ENCODE assay signal across 9 cellular contexts in genomic region chr19:1295169-1296012, GRCh38. TPM values are rescaled to one million over a fixed set of nuclear protein-coding genes. Genes with fewer than 3 reads are reported as not detected.
DNase-seq lines count a peak whose midpoint lies in the region; ATAC-seq, FAIRE-seq and TF ChIP-seq lines count a peak whose summit lies in the region.
"Had no signal": no experiment of that assay in that cellular context is flagged by ENCODE, and none has a peak within 500 bp of the region (broad histone marks: within the 10 kb centered on the region; RNA-seq: fewer than 3 reads in every experiment).

No MANE protein-coding gene starts in this region.

- POLR2A ChIA-PET in RWPE1 (lab: Yijun Ruan, JAX; ENCODE audit: low non-redundant PET) = no interaction called here

- WGBS in pancreas, 2 donors = 5 to 7% methylated on average over 68 to 82 of the region's 82 CpGs

- no peaks in the 10 kb centered on the region for H3K4me1 ChIP-seq in ES-I3 (ENCODE audit: insufficient read depth, low read length)
- H3K4me1 ChIP-seq in pancreas = no peaks in the 10 kb centered on the region

- H3K27ac ChIP-seq in RWPE1 (no peak overlapping the region), pancreas (no peak overlapping the region)
- H3K27ac ChIP-seq: tibial nerve had no signal

- ATAC-seq in pancreas (peak in 3 of 4 donors; percentile 11 to 51 (median 23)), GM18511 (IDR thresholded peaks at IDR 0.05; ENCODE audit: unreplicated experiment) (no peak)

- intact Hi-C loops in pancreas (cut with DNase I) = no loop called here

- peak overlapping the region; percentile 50; the same call in 1 of the 2 replicates for H3K9ac ChIP-seq in ES-I3 (ENCODE audit: low read depth, low read length)

- peak overlapping the region in 1 of 4 donors; percentile 25 for H3K4me3 ChIP-seq in pancreas

- TF ChIP-seq CTCF in RWPE1 (conservative IDR thresholded peaks at IDR 0.05; ENCODE audit: low read depth) = no peak
- no peak for TF ChIP-seq CTCF in pancreas (IDR thresholded peaks at IDR 0.05)

- FAIRE-seq in pancreas (lab: Jason Lieb, UNC) = no peak

- no peaks in the 10 kb centered on the region for H3K36me3 ChIP-seq in ES-I3 (ENCODE audit: insufficient read depth, low read length)
- no peaks in the 10 kb centered on the region for H3K36me3 ChIP-seq in pancreas
- H3K36me3 ChIP-seq: tibial nerve had no signal

- DNase-seq in RWPE1 (ENCODE audit: low spot score) (peak; percentile 81), pancreas (peak in 2 of 6 donors; percentile 46 to 81), ureter (ENCODE audit: low spot score) (no peak), cortex of kidney (lab: John Stamatoyannopoulos, UW) (no peak), DMS 273 treated with DMSO at 0.1 percent for 48 hours (lab: John Stamatoyannopoulos, UW) (no peak)
- peak; percentile 23 for DNase-seq in effector CD4-positive, alpha-beta T cell

- peaks cover 0 to 11% (median 5%) of the 10 kb centered on the region in 4 donors for H3K27me3 ChIP-seq in pancreas

- H3K9me3 ChIP-seq in ES-I3 (ENCODE audit: control insufficient read depth, insufficient read depth, low read length) = no peaks in the 10 kb centered on the region
- no peaks in the 10 kb centered on the region for H3K9me3 ChIP-seq in pancreas
- H3K9me3 ChIP-seq: tibial nerve had no signal

- CTCF ChIA-PET in RWPE1 (lab: Yijun Ruan, JAX) = interaction anchor here (0.9 kb wide), 1 partner anchor 16 kb away, joined by 3 read pairs; no protein-coding TSS in a partner anchor

RNA-seq across cellular contexts. Expression of gene EFNA2, which starts 9.7 kb away (rescaled TPM):
- under 1 TPM in 2 of 6 donors, not detected in 4; 0.22 to 0.94 TPM for total RNA-seq in pancreas
- polyA plus RNA-seq in pancreas = not detected
- 0.70 TPM for total RNA-seq in ureter
- total RNA-seq: tibial nerve had no signal

RNA-seq across cellular contexts. Expression of gene FAM174C, which starts 20.1 kb away (rescaled TPM):
- 10 to 100 TPM; 16.1 to 26.1 (median 22.9) TPM for total RNA-seq in pancreas
- polyA plus RNA-seq in pancreas = 10 to 100 TPM; 69.8 to 83.4 TPM
- total RNA-seq in ureter = 47.5 TPM

RNA-seq across cellular contexts. Expression of gene CIRBP, which starts 26.3 kb away (rescaled TPM):
- total RNA-seq in pancreas (100 to 1,000 TPM; 232 to 607 (median 483) TPM), ureter (524 TPM)
- polyA plus RNA-seq in pancreas = 1,000 to 10,000 TPM in 1 of 2 donors, 100 to 1,000 TPM in 1; 802 to 1,009 TPM

RNA-seq across cellular contexts. Expression of gene MIDN, which starts 47.0 kb away (rescaled TPM):
- total RNA-seq in pancreas (10 to 100 TPM; 32.1 to 78.0 (median 49.1) TPM), ureter (121 TPM)
- polyA plus RNA-seq in pancreas = 10 to 100 TPM; 36.6 to 49.1 TPM

RNA-seq across cellular contexts. Expression of gene ATP5F1D, which starts 53.8 kb away (rescaled TPM):
- 100 to 1,000 TPM in 5 of 6 donors, 10 to 100 TPM in 1; 97.3 to 192 (median 149) TPM for total RNA-seq in pancreas
- polyA plus RNA-seq in pancreas = 100 to 1,000 TPM; 173 to 515 TPM
- total RNA-seq in ureter = 144 TPM

Comparison
In these comparisons a context has a peak if more than half of its experiments do, and no peak if none do; other contexts are left out.
1. DNase-seq: peak in RWPE1 (single experiment) and effector CD4-positive, alpha-beta T cell (single experiment); none in ureter (single experiment), cortex of kidney (single experiment) and DMS 273 treated with DMSO at 0.1 percent for 48 hours (single experiment).